In genomic region chr5:151697452-151697851, GRCh38 we compare ENCODE assay signal across 12 cellular contexts. TPM values are rescaled to one million over a fixed set of nuclear protein-coding genes. Genes with fewer than 3 reads are reported as not detected.
DNase-seq lines count a peak whose midpoint lies in the region; ATAC-seq and TF ChIP-seq lines count a peak whose summit lies in the region.
"Had no signal": no experiment of that assay in that cellular context is flagged by ENCODE, and none has a peak within 500 bp of the region (broad histone marks: within the 10 kb centered on the region; RNA-seq: fewer than 3 reads in every experiment).

No MANE protein-coding gene starts in this region.

- intact Hi-C loops in left cardiac atrium (cut with DNase I): no loop called here
- intact Hi-C loops in aorta (cut with DNase I): loop anchor here in 1 of 2 donors (5.0 kb wide), 1 partner anchor 35 kb away; no protein-coding TSS in a partner anchor
- intact Hi-C loops in OCI-LY7 (cut with micrococcal nuclease; ENCODE audit: unreplicated experiment): no loop called here

- no peaks in the 10 kb centered on the region for H3K79me2 ChIP-seq in OCI-LY7 (ENCODE audit: insufficient read depth, low read depth, low read length)

- no peak overlapping the region for H3K4me2 ChIP-seq in OCI-LY7 (ENCODE audit: low read length)
- H3K4me2 ChIP-seq: SK-N-SH had no signal

- no TSS peak for BruUV-seq in OCI-LY7 (replicated peaks; lab: Mats Ljungman, UMichigan)

- POLR2A ChIA-PET in OCI-LY7 (lab: Charles Lee): no interaction called here

- H3K4me3 Mint-ChIP-seq in activated CD8-positive, alpha-beta memory T cell treated with anti-CD3 and anti-CD28 coated beads, Interleukin-2, amount 10 ng/mL, durations not matched to agents 7 days and 5 days: no peak overlapping the region
- H3K4me3 Mint-ChIP-seq: activated naive CD4-positive, alpha-beta T cell treated with anti-CD3 and anti-CD28 coated beads for 36 hours; stimulated activated naive CD8-positive, alpha-beta T cell treated with anti-CD3 and anti-CD28 coated beads, Interleukin-15, Interleukin-2, amounts not matched to agents 100 ng/mL and 50 ng/mL, for 24 hours had no signal

- H3K4me1 ChIP-seq in right atrium auricular region: peaks cover 0 to 44% of the 10 kb centered on the region in 2 donors
- peaks cover 0 to 3% of the 10 kb centered on the region in 2 donors for H3K4me1 ChIP-seq in aorta (ENCODE audit: control insufficient read depth in 1 of 2, insufficient read depth in 2 of 2, low read length in 2 of 2)
- H3K4me1 ChIP-seq in OCI-LY7 (ENCODE audit: insufficient read depth, low read length, poor library complexity, severe bottlenecking): no peaks in the 10 kb centered on the region

- no peaks in the 10 kb centered on the region for H3K36me3 Mint-ChIP-seq in activated CD8-positive, alpha-beta memory T cell treated with anti-CD3 and anti-CD28 coated beads, Interleukin-2, amount 10 ng/mL, durations not matched to agents 7 days and 5 days

- H3K27ac ChIP-seq in right atrium auricular region (peak overlapping the region; percentile 62 to 88), aorta (ENCODE audit: low read depth in 1 of 2, low read length in 2 of 2) (peak overlapping the region; percentile 3 to 96), OCI-LY7 (ENCODE audit: low read depth, low read length, poor library complexity, severe bottlenecking) (no peak overlapping the region)
- H3K27ac ChIP-seq: epithelial cell of prostate had no signal

- no peaks in the 10 kb centered on the region for H3K4me1 Mint-ChIP-seq in activated CD8-positive, alpha-beta memory T cell treated with anti-CD3 and anti-CD28 coated beads, Interleukin-2, amount 10 ng/mL, durations not matched to agents 7 days and 5 days

- H3K27me3 Mint-ChIP-seq in activated CD8-positive, alpha-beta memory T cell treated with anti-CD3 and anti-CD28 coated beads, Interleukin-2, amount 10 ng/mL, durations not matched to agents 7 days and 5 days: peaks cover 6% of the 10 kb centered on the region
- H3K27me3 Mint-ChIP-seq: stimulated activated naive CD8-positive, alpha-beta T cell treated with anti-CD3 and anti-CD28 coated beads, Interleukin-15, Interleukin-2, amounts not matched to agents 100 ng/mL and 50 ng/mL, for 24 hours had no signal

- DNase-seq in right atrium auricular region (ENCODE audit: low spot score): no peak
- DNase-seq in left cardiac atrium: no peak
- peak; percentile 65 for DNase-seq in fibroblast of villous mesenchyme (ENCODE audit: low read depth)
- DNase-seq in retina: peak; percentile 23
- DNase-seq in aorta: no peak
- DNase-seq in activated CD8-positive, alpha-beta memory T cell treated with anti-CD3 and anti-CD28 coated beads, Interleukin-2, amount 10 ng/mL, durations not matched to agents 7 days and 5 days: no peak
- no peak for DNase-seq in NK-92 treated with Interleukin-12 subunit alpha and Interleukin-12 subunit beta, amount 100 ng/mL, for 24 hours (lab: John Stamatoyannopoulos, UW)
- DNase-seq in OCI-LY7 (ENCODE audit: low spot score): no peak
- DNase-seq: activated naive CD4-positive, alpha-beta T cell treated with anti-CD3 and anti-CD28 coated beads for 36 hours; SK-N-SH had no signal

- H3K9me3 ChIP-seq in right atrium auricular region (no peaks in the 10 kb centered on the region), aorta (ENCODE audit: control insufficient read depth, low read length) (no peaks in the 10 kb centered on the region), OCI-LY7 (ENCODE audit: low read length) (no peaks in the 10 kb centered on the region)
- H3K9me3 ChIP-seq: SK-N-SH had no signal

- no peak for TF ChIP-seq CTCF in right atrium auricular region (IDR thresholded peaks at IDR 0.05)
- no peak for TF ChIP-seq CTCF in fibroblast of villous mesenchyme (IDR thresholded peaks at IDR 0.05; ENCODE audit: insufficient read depth, low read depth, low read length)
- TF ChIP-seq CTCF in OCI-LY7 (conservative IDR thresholded peaks at IDR 0.05; ENCODE audit: low read length): no peak

- H4K20me1 ChIP-seq in OCI-LY7 (ENCODE audit: insufficient read depth, low read length): no peaks in the 10 kb centered on the region

- H3K27me3 ChIP-seq in right atrium auricular region (no peaks in the 10 kb centered on the region), aorta (ENCODE audit: control insufficient read depth in 1 of 2, insufficient read depth in 2 of 2, low read length in 1 of 2) (no peaks in the 10 kb centered on the region)

- WGBS in aorta, 2 donors: 52 to 55% methylated on average over 8 of the region's 8 CpGs

- H3K36me3 ChIP-seq in right atrium auricular region (no peaks in the 10 kb centered on the region), aorta (ENCODE audit: control insufficient read depth in 1 of 2, insufficient read depth in 2 of 2, low read length in 1 of 2) (no peaks in the 10 kb centered on the region), OCI-LY7 (ENCODE audit: insufficient read depth, low read length) (no peaks in the 10 kb centered on the region)

- CTCF ChIA-PET in activated CD8-positive, alpha-beta memory T cell treated with anti-CD3 and anti-CD28 coated beads, Interleukin-2, amount 10 ng/mL, durations not matched to agents 7 days and 5 days (lab: Charles Lee): no interaction called here
- CTCF ChIA-PET in OCI-LY7 (lab: Charles Lee; ENCODE audit: unreplicated experiment): no interaction called here

- ATAC-seq in left cardiac atrium (no peak), aorta (ENCODE audit: low FRiP score) (no peak)
- ATAC-seq in activated CD8-positive, alpha-beta memory T cell treated with anti-CD3 and anti-CD28 coated beads, Interleukin-2, amount 10 ng/mL, durations not matched to agents 7 days and 5 days: no peak

- H3K4me3 ChIP-seq in right atrium auricular region: no peak overlapping the region
- no peak overlapping the region for H3K4me3 ChIP-seq in fibroblast of villous mesenchyme (ENCODE audit: low read depth, low read length)
- no peak overlapping the region for H3K4me3 ChIP-seq in aorta (ENCODE audit: low read length in 2 of 2)
- no peak overlapping the region for H3K4me3 ChIP-seq in OCI-LY7 (ENCODE audit: low read depth, low read length, poor library complexity, severe bottlenecking)

- H2AFZ ChIP-seq in OCI-LY7 (ENCODE audit: low read length): no peak overlapping the region

- H3K9me2 ChIP-seq in OCI-LY7 (ENCODE audit: insufficient read depth, low read length): no peaks in the 10 kb centered on the region
- H3K9me2 ChIP-seq: SK-N-SH had no signal

- H3K27ac Mint-ChIP-seq in activated CD8-positive, alpha-beta memory T cell treated with anti-CD3 and anti-CD28 coated beads, Interleukin-2, amount 10 ng/mL, durations not matched to agents 7 days and 5 days: no peak overlapping the region
- H3K27ac Mint-ChIP-seq: activated naive CD4-positive, alpha-beta T cell treated with anti-CD3 and anti-CD28 coated beads for 36 hours; stimulated activated naive CD8-positive, alpha-beta T cell treated with anti-CD3 and anti-CD28 coated beads, Interleukin-15, Interleukin-2, amounts not matched to agents 100 ng/mL and 50 ng/mL, for 24 hours had no signal

- no peaks in the 10 kb centered on the region for H3K9me3 Mint-ChIP-seq in activated CD8-positive, alpha-beta memory T cell treated with anti-CD3 and anti-CD28 coated beads, Interleukin-2, amount 10 ng/mL, durations not matched to agents 7 days and 5 days (ENCODE audit: low read depth)
- H3K9me3 Mint-ChIP-seq: activated naive CD4-positive, alpha-beta T cell treated with anti-CD3 and anti-CD28 coated beads for 36 hours; stimulated activated naive CD8-positive, alpha-beta T cell treated with anti-CD3 and anti-CD28 coated beads, Interleukin-15, Interleukin-2, amounts not matched to agents 100 ng/mL and 50 ng/mL, for 24 hours had no signal

RNA-seq across cellular contexts. Expression of gene SPARC, which starts 10.7 kb away (rescaled TPM):
- total RNA-seq in right atrium auricular region: 100 to 1,000 TPM; 292 to 567 TPM
- 1,000 to 10,000 TPM in 1 of 2 donors, 100 to 1,000 TPM in 1; 807 to 1,125 TPM for total RNA-seq in left cardiac atrium
- total RNA-seq in fibroblast of villous mesenchyme: 1,969 and 2,230 TPM in 2 replicates
- 1,000 to 10,000 TPM; 2,087 to 2,608 TPM for total RNA-seq in aorta
- 1,000 to 10,000 TPM; 1,151 to 1,861 TPM for polyA plus RNA-seq in aorta
- under 1 TPM; 0.18 to 0.37 TPM for total RNA-seq in activated CD8-positive, alpha-beta memory T cell treated with anti-CD3 and anti-CD28 coated beads, Interleukin-2, amount 10 ng/mL, durations not matched to agents 7 days and 5 days
- total RNA-seq in OCI-LY7 (2014; rRNA removed; shearing (Covaris generic)): not detected in 2 replicates
- total RNA-seq in OCI-LY7 (2022): 0.89 TPM in 1 of 2 replicates, not detected in the other

Comparison
In these comparisons a context has a peak if more than half of its experiments do, and no peak if none do; other contexts are left out.
1. DNase-seq: peak in fibroblast of villous mesenchyme (single experiment) and retina (single experiment); none in right atrium auricular region (single experiment), left cardiac atrium (single experiment), aorta (0 of 2), activated CD8-positive, alpha-beta memory T cell treated with anti-CD3 and anti-CD28 coated beads, Interleukin-2, amount 10 ng/mL, durations not matched to agents 7 days and 5 days (single experiment), NK-92 treated with Interleukin-12 subunit alpha and Interleukin-12 subunit beta, amount 100 ng/mL, for 24 hours (single experiment) and OCI-LY7 (single experiment).
2. RNA of gene SPARC, which starts 10.7 kb away (total RNA-seq): 2,087 to 2,608 TPM in aorta, 1,969 to 2,230 TPM in fibroblast of villous mesenchyme, 807 to 1,125 TPM in left cardiac atrium and 292 to 567 TPM in right atrium auricular region; 0.89 TPM in OCI-LY7 and 0.18 to 0.37 TPM in activated CD8-positive, alpha-beta memory T cell treated with anti-CD3 and anti-CD28 coated beads, Interleukin-2, amount 10 ng/mL, durations not matched to agents 7 days and 5 days; every median in the first group is over 100 times any median in the second.